30 cellular contexts compared by ENCODE assay signal in genomic region chr3:64848822-64849221, GRCh38.
DNase-seq lines count a peak whose midpoint lies in the region; ATAC-seq and TF ChIP-seq lines count a peak whose summit lies in the region.
"Had no signal": no experiment of that assay in that cellular context is flagged by ENCODE, and none has a peak within 500 bp of the region (broad histone marks: within the 10 kb centered on the region; RNA-seq: fewer than 3 reads in every experiment).

No MANE protein-coding gene starts in this region.

- ATAC-seq in sciatic nerve, result peak; percentile 15
- ATAC-seq in GM21737 (IDR thresholded peaks at IDR 0.05; ENCODE audit: unreplicated experiment), result no peak
- ATAC-seq in stimulated activated memory B cell treated with anti-CD40 and anti-IgM and Interleukin-4, amounts not matched to agents 10 μg/mL and 1 μg/mL and 100 μg/mL, for 72 hours, result no peak
- ATAC-seq: activated naive CD4-positive, alpha-beta T cell treated with anti-CD3 and anti-CD28 coated beads, Interleukin-2, amount 50 U/mL, for 72 hours; stimulated activated naive CD8-positive, alpha-beta T cell treated with anti-CD3 and anti-CD28 coated beads, Interleukin-15, amount 100 ng/mL, for 72 hours had no signal

- H3K27me3 Mint-ChIP-seq in immature natural killer cell (ENCODE audit: low read depth in 3 of 3), result no peaks in the 10 kb centered on the region
- H3K27me3 Mint-ChIP-seq in stimulated activated memory B cell treated with anti-CD40 and anti-IgM and Interleukin-4, amounts not matched to agents 10 μg/mL and 1 μg/mL and 100 μg/mL, for 72 hours, result no peaks in the 10 kb centered on the region
- H3K27me3 Mint-ChIP-seq: naive B cell; stimulated activated naive CD8-positive, alpha-beta T cell treated with anti-CD3 and anti-CD28 coated beads, Interleukin-15, amount 100 ng/mL, for 72 hours; type B pancreatic cell had no signal

- intact Hi-C loops in sciatic nerve (cut with DNase I), result no loop called here

- H3K4me1 Mint-ChIP-seq in immature natural killer cell, result no peaks in the 10 kb centered on the region
- no peaks in the 10 kb centered on the region for H3K4me1 Mint-ChIP-seq in stimulated activated memory B cell treated with anti-CD40 and anti-IgM and Interleukin-4, amounts not matched to agents 10 μg/mL and 1 μg/mL and 100 μg/mL, for 72 hours
- H3K4me1 Mint-ChIP-seq: naive B cell; stimulated activated naive CD8-positive, alpha-beta T cell treated with anti-CD3 and anti-CD28 coated beads, Interleukin-15, amount 100 ng/mL, for 72 hours had no signal

- DNase-seq in H4 (ENCODE audit: low spot score), result peak; percentile 30
- peak; percentile 85 for DNase-seq in choroid plexus epithelial cell (ENCODE audit: low read depth)
- peak; percentile 57 for DNase-seq in left kidney (ENCODE audit: low read depth, low spot score)
- DNase-seq in sciatic nerve (ENCODE audit: low spot score), result no peak
- no peak for DNase-seq in NCI-H510A treated with DMSO at 0.1 percent for 48 hours (lab: John Stamatoyannopoulos, UW)
- no peak for DNase-seq in immature natural killer cell
- DNase-seq: activated CD4-positive, alpha-beta T cell treated with anti-CD3 and anti-CD28 coated beads, Interleukin-2, amount 50 U/mL, for 48 hours; aorta; caudate nucleus; COR-L47; GF-D8; head of caudate nucleus; KBM-7; kidney glomerular epithelial cell; mammary epithelial cell; naive B cell; NCI-H1417; NCI-H2081; NCI-H2227 treated with DMSO at 0.1 percent for 48 hours; NCI-H774; RPMI8226; stimulated activated naive CD8-positive, alpha-beta T cell treated with anti-CD3 and anti-CD28 coated beads, Interleukin-15, amount 100 ng/mL, for 72 hours; T-helper 1 cell had no signal

- no peak overlapping the region for H3K4me3 ChIP-seq in choroid plexus epithelial cell (ENCODE audit: low read depth, low read length)
- H3K4me3 ChIP-seq: BLaER1 treated with 17β-estradiol and CSF1 and Interleukin-3, amounts not matched to agents 10 nM and 100 nM; prostate gland had no signal

- no peaks in the 10 kb centered on the region for H3K36me3 Mint-ChIP-seq in immature natural killer cell
- H3K36me3 Mint-ChIP-seq in stimulated activated memory B cell treated with anti-CD40 and anti-IgM and Interleukin-4, amounts not matched to agents 10 μg/mL and 1 μg/mL and 100 μg/mL, for 72 hours, result no peaks in the 10 kb centered on the region
- H3K36me3 Mint-ChIP-seq: activated naive CD4-positive, alpha-beta T cell treated with anti-CD3 and anti-CD28 coated beads, Interleukin-2, amount 50 U/mL, for 72 hours; naive B cell; type B pancreatic cell had no signal

- no peak overlapping the region for H3K27ac Mint-ChIP-seq in immature natural killer cell
- no peak overlapping the region for H3K27ac Mint-ChIP-seq in stimulated activated memory B cell treated with anti-CD40 and anti-IgM and Interleukin-4, amounts not matched to agents 10 μg/mL and 1 μg/mL and 100 μg/mL, for 72 hours
- H3K27ac Mint-ChIP-seq: activated naive CD4-positive, alpha-beta T cell treated with anti-CD3 and anti-CD28 coated beads, Interleukin-2, amount 50 U/mL, for 72 hours; activated T-helper 2 cell treated with anti-CD3 and anti-CD28 coated beads, Interferon-gamma antibody, Interleukin-2, Interleukin-4, amounts not matched to agents 10 μg/mL and 5 μg/mL and 100 μg/mL, durations not matched to agents 14 hours and 24 hours and 36 hours; naive B cell; stimulated activated naive CD8-positive, alpha-beta T cell treated with anti-CD3 and anti-CD28 coated beads, Interleukin-15, amount 100 ng/mL, for 72 hours; type B pancreatic cell had no signal

- peaks cover 0 to 18% (median 4%) of the 10 kb centered on the region in 6 donors for H3K9me3 Mint-ChIP-seq in immature natural killer cell
- H3K9me3 Mint-ChIP-seq in stimulated activated memory B cell treated with anti-CD40 and anti-IgM and Interleukin-4, amounts not matched to agents 10 μg/mL and 1 μg/mL and 100 μg/mL, for 72 hours, result peaks cover 3% of the 10 kb centered on the region

- no peak overlapping the region for H3K4me3 Mint-ChIP-seq in immature natural killer cell
- no peak overlapping the region for H3K4me3 Mint-ChIP-seq in stimulated activated memory B cell treated with anti-CD40 and anti-IgM and Interleukin-4, amounts not matched to agents 10 μg/mL and 1 μg/mL and 100 μg/mL, for 72 hours
- H3K4me3 Mint-ChIP-seq: naive B cell; stimulated activated naive CD8-positive, alpha-beta T cell treated with anti-CD3 and anti-CD28 coated beads, Interleukin-15, amount 100 ng/mL, for 72 hours; type B pancreatic cell had no signal

- TF ChIP-seq CTCF in choroid plexus epithelial cell (conservative IDR thresholded peaks at IDR 0.05; ENCODE audit: low read depth, low read length), result no peak

Comparison
In these comparisons a context has a peak if more than half of its experiments do, and no peak if none do; other contexts are left out.
1. DNase-seq: peak in H4 (single experiment), choroid plexus epithelial cell (single experiment) and left kidney (single experiment); none in sciatic nerve (single experiment), NCI-H510A treated with DMSO at 0.1 percent for 48 hours (single experiment) and immature natural killer cell (0 of 3).